In genomic region chr7:36208406-36208805, GRCh38 we compare ENCODE assay signal across 10 cellular contexts. TPM values are rescaled to one million over a fixed set of nuclear protein-coding genes. Genes with fewer than 3 reads are reported as not detected.
DNase-seq lines count a peak whose midpoint lies in the region; ATAC-seq and TF ChIP-seq lines count a peak whose summit lies in the region.
"Had no signal": no experiment of that assay in that cellular context is flagged by ENCODE, and none has a peak within 500 bp of the region (broad histone marks: within the 10 kb centered on the region; RNA-seq: fewer than 3 reads in every experiment).

No MANE protein-coding gene starts in this region.

- in situ Hi-C loops in transverse colon (cut with MboI; ENCODE audit: low pct_ligation_motif_present in 1 of 4, low pct_unique_long_range_greater_than_20kb in 1 of 4, low sequenced_read_pairs in 3 of 4): no loop called here

- no peaks in the 10 kb centered on the region for H3K36me3 Mint-ChIP-seq in activated CD4-positive, alpha-beta memory T cell treated with anti-CD3 and anti-CD28 coated beads, Interleukin-2, amount 10 ng/mL, durations not matched to agents 7 days and 5 days (ENCODE audit: low read depth)
- no peaks in the 10 kb centered on the region for H3K36me3 Mint-ChIP-seq in activated CD4-positive, alpha-beta memory T cell treated with anti-CD3 and anti-CD28 coated beads for 36 hours
- no peaks in the 10 kb centered on the region for H3K36me3 Mint-ChIP-seq in activated T-helper 17 cell treated with anti-CD3 and anti-CD28 coated beads, Interleukin-2, amount 50 U/mL, for 72 hours (ENCODE audit: low read depth)

- H3K4me1 ChIP-seq in mucosa of descending colon (ENCODE audit: low read depth): peaks cover 10% of the 10 kb centered on the region
- H3K4me1 ChIP-seq in transverse colon: peaks cover 10 to 63% (median 31%) of the 10 kb centered on the region in 4 donors
- H3K4me1 ChIP-seq in foreskin keratinocyte: no peaks in the 10 kb centered on the region

- H3K27me3 ChIP-seq in transverse colon: no peaks in the 10 kb centered on the region
- H3K27me3 ChIP-seq in foreskin keratinocyte: no peaks in the 10 kb centered on the region

- no peak overlapping the region for H3K4me3 Mint-ChIP-seq in activated CD4-positive, alpha-beta memory T cell treated with anti-CD3 and anti-CD28 coated beads, Interleukin-2, amount 10 ng/mL, durations not matched to agents 7 days and 5 days
- H3K4me3 Mint-ChIP-seq in activated CD4-positive, alpha-beta memory T cell treated with anti-CD3 and anti-CD28 coated beads for 36 hours: no peak overlapping the region
- peak overlapping the region; percentile 65 for H3K4me3 Mint-ChIP-seq in activated T-helper 17 cell treated with anti-CD3 and anti-CD28 coated beads, Interleukin-2, amount 50 U/mL, for 72 hours

- TF ChIP-seq POLR2A in transverse colon (IDR thresholded peaks at IDR 0.05): no peak

- no peaks in the 10 kb centered on the region for H3K9me3 ChIP-seq in mucosa of descending colon
- no peaks in the 10 kb centered on the region for H3K9me3 ChIP-seq in transverse colon

- TF ChIP-seq CTCF in mucosa of descending colon (IDR thresholded peaks at IDR 0.05): no peak
- TF ChIP-seq CTCF in transverse colon (IDR thresholded peaks at IDR 0.05): no peak
- no peak for TF ChIP-seq CTCF in foreskin keratinocyte (conservative IDR thresholded peaks at IDR 0.05)

- H3K4me1 Mint-ChIP-seq in activated CD4-positive, alpha-beta memory T cell treated with anti-CD3 and anti-CD28 coated beads, Interleukin-2, amount 10 ng/mL, durations not matched to agents 7 days and 5 days: peaks cover 28% of the 10 kb centered on the region
- H3K4me1 Mint-ChIP-seq in activated CD4-positive, alpha-beta memory T cell treated with anti-CD3 and anti-CD28 coated beads for 36 hours (ENCODE audit: low read depth): peaks cover 40% of the 10 kb centered on the region
- peaks cover 39% of the 10 kb centered on the region for H3K4me1 Mint-ChIP-seq in activated T-helper 17 cell treated with anti-CD3 and anti-CD28 coated beads, Interleukin-2, amount 50 U/mL, for 72 hours

- no peaks in the 10 kb centered on the region for H3K9me3 Mint-ChIP-seq in activated CD4-positive, alpha-beta memory T cell treated with anti-CD3 and anti-CD28 coated beads, Interleukin-2, amount 10 ng/mL, durations not matched to agents 7 days and 5 days
- no peaks in the 10 kb centered on the region for H3K9me3 Mint-ChIP-seq in activated CD4-positive, alpha-beta memory T cell treated with anti-CD3 and anti-CD28 coated beads for 36 hours
- no peaks in the 10 kb centered on the region for H3K9me3 Mint-ChIP-seq in activated T-helper 17 cell treated with anti-CD3 and anti-CD28 coated beads, Interleukin-2, amount 50 U/mL, for 72 hours

- peak overlapping the region; percentile 9 for H3K27ac Mint-ChIP-seq in activated CD4-positive, alpha-beta memory T cell treated with anti-CD3 and anti-CD28 coated beads, Interleukin-2, amount 10 ng/mL, durations not matched to agents 7 days and 5 days
- H3K27ac Mint-ChIP-seq in activated CD4-positive, alpha-beta memory T cell treated with anti-CD3 and anti-CD28 coated beads for 36 hours: no peak overlapping the region
- H3K27ac Mint-ChIP-seq in activated T-helper 17 cell treated with anti-CD3 and anti-CD28 coated beads, Interleukin-2, amount 50 U/mL, for 72 hours: peak overlapping the region; percentile 88

- intact Hi-C loops in activated CD4-positive, alpha-beta memory T cell treated with anti-CD3 and anti-CD28 coated beads for 36 hours (cut with micrococcal nuclease): loop anchor here (5.0 kb wide), 1 partner anchor 79 kb away; no protein-coding TSS in a partner anchor
- intact Hi-C loops in mucosa of descending colon (cut with DNase I, micrococcal nuclease): no loop called here
- intact Hi-C loops in transverse colon (cut with DNase I; ENCODE audit: low total_unique reads): no loop called here

- no peaks in the 10 kb centered on the region for H3K36me3 ChIP-seq in mucosa of descending colon (ENCODE audit: low read depth)
- no peaks in the 10 kb centered on the region for H3K36me3 ChIP-seq in transverse colon
- H3K36me3 ChIP-seq: WERI-Rb-1 had no signal

- peak; percentile 18 for ATAC-seq in activated T-helper 17 cell treated with anti-CD3 and anti-CD28 coated beads, Interleukin-2, amount 50 U/mL, for 72 hours (replicated peaks)
- ATAC-seq in mucosa of descending colon (peak; percentile 25), foreskin keratinocyte (no peak), GM21381 (IDR thresholded peaks at IDR 0.05; ENCODE audit: unreplicated experiment) (no peak)

- CTCF ChIA-PET in activated CD4-positive, alpha-beta memory T cell treated with anti-CD3 and anti-CD28 coated beads, Interleukin-2, amount 10 ng/mL, durations not matched to agents 7 days and 5 days (lab: Charles Lee): no interaction called here
- CTCF ChIA-PET in activated CD4-positive, alpha-beta memory T cell treated with anti-CD3 and anti-CD28 coated beads for 36 hours (lab: Charles Lee): no interaction called here

- H3K4me3 ChIP-seq in mucosa of descending colon (no peak overlapping the region), transverse colon (no peak overlapping the region)
- H3K4me3 ChIP-seq: GM12878 had no signal

- H3K27me3 Mint-ChIP-seq in activated CD4-positive, alpha-beta memory T cell treated with anti-CD3 and anti-CD28 coated beads, Interleukin-2, amount 10 ng/mL, durations not matched to agents 7 days and 5 days: no peaks in the 10 kb centered on the region
- no peaks in the 10 kb centered on the region for H3K27me3 Mint-ChIP-seq in activated CD4-positive, alpha-beta memory T cell treated with anti-CD3 and anti-CD28 coated beads for 36 hours
- H3K27me3 Mint-ChIP-seq in activated T-helper 17 cell treated with anti-CD3 and anti-CD28 coated beads, Interleukin-2, amount 50 U/mL, for 72 hours: no peaks in the 10 kb centered on the region

- H3K27ac ChIP-seq in transverse colon: peak overlapping the region; percentile 57 to 73 (median 68)
- H3K27ac ChIP-seq in foreskin keratinocyte: no peak overlapping the region
- H3K27ac ChIP-seq: WERI-Rb-1 had no signal

- DNase-seq in activated CD4-positive, alpha-beta memory T cell treated with anti-CD3 and anti-CD28 coated beads, Interleukin-2, amount 10 ng/mL, durations not matched to agents 7 days and 5 days: no peak
- DNase-seq in activated CD4-positive, alpha-beta memory T cell treated with anti-CD3 and anti-CD28 coated beads for 36 hours: no peak
- no peak for DNase-seq in mucosa of descending colon
- no peak for DNase-seq in transverse colon
- DNase-seq in foreskin keratinocyte: no peak
- no peak for DNase-seq in stimulated activated CD4-positive, alpha-beta T cell treated with anti-CD3 and anti-CD28 coated beads, Interleukin-15, amount 100 ng/mL, for 24 hours
- DNase-seq: WERI-Rb-1 had no signal

- POLR2A ChIA-PET in activated CD4-positive, alpha-beta memory T cell treated with anti-CD3 and anti-CD28 coated beads, Interleukin-2, amount 10 ng/mL, durations not matched to agents 7 days and 5 days (lab: Charles Lee): no interaction called here
- POLR2A ChIA-PET in activated CD4-positive, alpha-beta memory T cell treated with anti-CD3 and anti-CD28 coated beads for 36 hours (lab: Charles Lee): no interaction called here

- TF ChIP-seq EP300 in transverse colon (IDR thresholded peaks at IDR 0.05; ENCODE audit: low read depth): no peak

RNA-seq across cellular contexts. Expression of gene EEPD1, which starts 55.4 kb away (rescaled TPM):
- 1 to 10 TPM; 6.5 to 8.5 TPM for total RNA-seq in activated CD4-positive, alpha-beta memory T cell treated with anti-CD3 and anti-CD28 coated beads, Interleukin-2, amount 10 ng/mL, durations not matched to agents 7 days and 5 days
- 1 to 10 TPM; 1.2 to 1.3 TPM for total RNA-seq in activated CD4-positive, alpha-beta memory T cell treated with anti-CD3 and anti-CD28 coated beads for 36 hours
- total RNA-seq in activated T-helper 17 cell treated with anti-CD3 and anti-CD28 coated beads, Interleukin-2, amount 50 U/mL, for 72 hours: 1 to 10 TPM in 1 of 2 donors, under 1 TPM in 1; 0.95 to 5.1 TPM
- total RNA-seq in mucosa of descending colon (10 to 100 TPM in 2 of 3 donors, 1 to 10 TPM in 1; 9.9 to 16.8 (median 16.3) TPM), transverse colon (10 to 100 TPM; 16.2 to 36.2 (median 25.2) TPM), foreskin keratinocyte (2.2 and 2.4 TPM in 2 replicates)
- polyA plus RNA-seq in foreskin keratinocyte: 1.2 and 1.3 TPM in 2 replicates

Comparison
In these comparisons a context has a peak if more than half of its experiments do, and no peak if none do; other contexts are left out.
1. ATAC-seq: peak in activated T-helper 17 cell treated with anti-CD3 and anti-CD28 coated beads, Interleukin-2, amount 50 U/mL, for 72 hours (single experiment) and mucosa of descending colon (single experiment); none in foreskin keratinocyte (single experiment) and GM21381 (single experiment).